8 cellular contexts compared by ENCODE assay signal in the genomic region with DNA sequence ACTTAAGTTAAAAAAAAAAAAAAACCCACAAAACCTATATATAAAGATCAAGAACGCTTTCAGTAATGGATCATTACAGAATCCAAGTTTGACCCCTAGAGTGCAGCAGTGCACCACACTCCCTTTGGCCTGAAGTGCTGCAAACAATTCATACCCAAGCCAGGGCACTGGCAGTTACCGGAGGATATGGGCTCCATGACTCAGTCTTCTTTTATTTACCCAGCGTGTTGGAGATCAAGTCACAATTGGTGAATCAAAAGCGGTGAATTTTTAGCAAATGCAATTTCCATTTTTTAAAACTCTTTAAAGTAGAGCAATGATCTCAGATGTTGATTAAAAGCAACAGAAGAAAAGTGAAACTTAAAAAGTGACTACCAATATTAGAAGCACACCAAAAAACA. TPM values are rescaled to one million over a fixed set of nuclear protein-coding genes. Genes with fewer than 3 reads are reported as not detected.
DNase-seq lines count a peak whose midpoint lies in the region; TF ChIP-seq lines count a peak whose summit lies in the region.

No MANE protein-coding gene starts in this region.

- H3K27ac ChIP-seq in VCaP = peak overlapping the region; percentile 38

- TF ChIP-seq CTCF in VCaP (conservative IDR thresholded peaks at IDR 0.05) = peak; percentile 97
- peak; percentile 83 for TF ChIP-seq CTCF in MCF 10A (IDR thresholded peaks at IDR 0.05; ENCODE audit: unreplicated experiment)

- intact Hi-C loops in MCF 10A (cut with micrococcal nuclease) = loop anchor here (1.0 to 10.0 kb wide), 3 partner anchors 49 to 241 kb away; partner anchors contain the start of gene ZNF652

- H3K27ac Mint-ChIP-seq in MCF 10A (ENCODE audit: low read depth, unreplicated experiment) = no peak overlapping the region

- in situ Hi-C loops in HAP-1 (cut with MboI; ENCODE audit: low sequenced_read_pairs) = loop anchor here (5.0 kb wide), 1 partner anchor 82 kb away; no protein-coding TSS in a partner anchor

- no peaks in the 10 kb centered on the region for H3K27me3 ChIP-seq in HAP-1 (ENCODE audit: low read depth)

- H3K9me3 ChIP-seq in HAP-1 = no peaks in the 10 kb centered on the region

- POLR2A ChIA-PET in MCF 10A (lab: Yijun Ruan, JAX) = interaction anchor here (0.6 to 3.7 kb wide), 10 partner anchors 13 to 255 kb away, joined by 3 to 21 read pairs (median 4); partner anchors contain the start of gene ZNF652

- H3K27me3 Mint-ChIP-seq in MCF 10A (ENCODE audit: insufficient read depth, unreplicated experiment) = no peaks in the 10 kb centered on the region

- peaks cover 17% of the 10 kb centered on the region for H3K4me1 Mint-ChIP-seq in MCF 10A (ENCODE audit: insufficient read depth, unreplicated experiment)

- CTCF ChIA-PET in MCF 10A (lab: Yijun Ruan, JAX) = interaction anchor here (0.6 to 4.5 kb wide), 24 partner anchors 14 to 1334 kb away, joined by 3 to 61 read pairs (median 4); partner anchors contain the start of gene PHB1

- H3K4me3 ChIP-seq in HAP-1 = no peak overlapping the region

- peaks cover 21% of the 10 kb centered on the region for H3K36me3 Mint-ChIP-seq in MCF 10A (ENCODE audit: insufficient read depth, unreplicated experiment)

- no peaks in the 10 kb centered on the region for H3K9me3 Mint-ChIP-seq in MCF 10A (ENCODE audit: unreplicated experiment)

- no TSS peak for BruUV-seq in MCF 10A (replicated peaks; lab: Mats Ljungman, UMichigan)

- no peaks in the 10 kb centered on the region; the same call in 1 of the 2 replicates for H3K36me3 ChIP-seq in HAP-1 (replicated peaks)

- peak overlapping the region; percentile 25 for H3K4me3 Mint-ChIP-seq in MCF 10A (ENCODE audit: unreplicated experiment)

- peaks cover 12% of the 10 kb centered on the region for H3K4me1 ChIP-seq in HAP-1

- peak; percentile 90 for DNase-seq in COLO829 (ENCODE audit: low spot score)
- peak; percentile 69 to 79 for DNase-seq in HAP-1 (ENCODE audit: low spot score in 2 of 2)
- DNase-seq in NCI-H2171 treated with DMSO at 0.1 percent for 48 hours (lab: John Stamatoyannopoulos, UW) = peak; percentile 55
- peak; percentile 89 for DNase-seq in MCF 10A (ENCODE audit: unreplicated experiment)
- DNase-seq in iPS-NIHi7 (ENCODE audit: extremely low spot score) = peak; percentile 87
- DNase-seq in stimulated activated CD4-positive, alpha-beta T cell treated with anti-CD3 and anti-CD28 coated beads, Interleukin-12 subunit alpha, Interleukin-12 subunit beta, amount 100 ng/mL, for 24 hours (ENCODE audit: low read depth in 2 of 2) = peak; percentile 57 to 67
- DNase-seq in NCI-H128 (lab: John Stamatoyannopoulos, UW; ENCODE audit: unreplicated experiment) = no peak

RNA-seq across cellular contexts. Expression of gene ZNF652, which starts 46.5 kb away (rescaled TPM):
- total RNA-seq in MCF 10A (2022) = 18.8 and 19.6 TPM in 2 replicates
